In genomic region chr2:101361519-101361918, GRCh38 we compare ENCODE assay signal across 15 cellular contexts. TPM values are rescaled to one million over a fixed set of nuclear protein-coding genes. Genes with fewer than 3 reads are reported as not detected.
DNase-seq lines count a peak whose midpoint lies in the region; ATAC-seq and TF ChIP-seq lines count a peak whose summit lies in the region.
"Had no signal": no experiment of that assay in that cellular context is flagged by ENCODE, and none has a peak within 500 bp of the region (broad histone marks: within the 10 kb centered on the region; RNA-seq: fewer than 3 reads in every experiment).

No MANE protein-coding gene starts in this region.

- peak overlapping the region in 1 of 2 donors; percentile 46 for H3K4me3 ChIP-seq in CD4-positive, alpha-beta memory T cell (ENCODE audit: low read length in 2 of 2)
- H3K4me3 ChIP-seq in hepatocyte (no peak overlapping the region), trophoblast cell (ENCODE audit: low read depth, low read length) (no peak overlapping the region)
- H3K4me3 ChIP-seq: colonic mucosa had no signal

- no peak overlapping the region for H2BK5ac ChIP-seq in trophoblast cell (ENCODE audit: low read depth, low read length, poor library complexity)

- H2BK12ac ChIP-seq in trophoblast cell (ENCODE audit: low read length): no peak overlapping the region

- peak overlapping the region; percentile 34 for H3K27ac ChIP-seq in CD4-positive, alpha-beta memory T cell (ENCODE audit: low read depth, low read length)
- H3K27ac ChIP-seq in hepatocyte (peak overlapping the region; percentile 86), trophoblast cell (ENCODE audit: low read depth, low read length) (no peak overlapping the region)
- H3K27ac ChIP-seq: colonic mucosa, VCaP had no signal

- no peak overlapping the region for H3K9ac ChIP-seq in trophoblast cell (ENCODE audit: low read length)

- H3K36me3 ChIP-seq in CD4-positive, alpha-beta memory T cell (ENCODE audit: insufficient read depth, low read length): no peaks in the 10 kb centered on the region
- H3K36me3 ChIP-seq in hepatocyte (replicated peaks; ENCODE audit: insufficient read depth, low read depth) (no peaks in the 10 kb centered on the region), trophoblast cell (ENCODE audit: control insufficient read depth in 1 of 2, insufficient read depth in 2 of 2, low read length in 2 of 2) (no peaks in the 10 kb centered on the region)
- H3K36me3 ChIP-seq: colonic mucosa had no signal

- peak overlapping the region; percentile 15 to 93 (median 80) for H3K27ac Mint-ChIP-seq in CD4-positive, alpha-beta memory T cell
- H3K27ac Mint-ChIP-seq in T-helper 2 cell treated with Interferon-gamma antibody and Interleukin-4, amounts not matched to agents 5 μg/mL and 100 μg/mL, for 36 hours: peak overlapping the region; percentile 79
- H3K27ac Mint-ChIP-seq: activated naive CD4-positive, alpha-beta T cell treated with anti-CD3 and anti-CD28 coated beads, Interleukin-2, amount 50 U/mL, for 72 hours had no signal

- H3K14ac ChIP-seq in trophoblast cell (ENCODE audit: low read length): no peak overlapping the region

- no peak overlapping the region for H3K23ac ChIP-seq in trophoblast cell (ENCODE audit: low read length)

- WGBS in hepatocyte (ENCODE audit: low lambda C conversion rate, missing lambda C conversion rate): 57% methylated on average over 2 of the region's 2 CpGs
- WGBS in trophoblast cell (ENCODE audit: extremely low coverage, insufficient coverage, insufficient read length): no CpG with 5 or more reads among the region's 2 CpGs

- no peaks in the 10 kb centered on the region for H3K9me3 Mint-ChIP-seq in CD4-positive, alpha-beta memory T cell
- H3K9me3 Mint-ChIP-seq in T-helper 2 cell treated with Interferon-gamma antibody and Interleukin-4, amounts not matched to agents 5 μg/mL and 100 μg/mL, for 36 hours: no peaks in the 10 kb centered on the region
- H3K9me3 Mint-ChIP-seq: activated naive CD4-positive, alpha-beta T cell treated with anti-CD3 and anti-CD28 coated beads, Interleukin-2, amount 50 U/mL, for 72 hours had no signal

- peak overlapping the region in 7 of 8 donors; percentile 53 to 81 (median 74) for H3K4me3 Mint-ChIP-seq in CD4-positive, alpha-beta memory T cell
- H3K4me3 Mint-ChIP-seq in T-helper 2 cell treated with Interferon-gamma antibody and Interleukin-4, amounts not matched to agents 5 μg/mL and 100 μg/mL, for 36 hours: peak overlapping the region; percentile 69

- H4K8ac ChIP-seq in trophoblast cell (ENCODE audit: low read depth, low read length): no peak overlapping the region

- no peaks in the 10 kb centered on the region for H3K36me3 Mint-ChIP-seq in CD4-positive, alpha-beta memory T cell
- no peaks in the 10 kb centered on the region for H3K36me3 Mint-ChIP-seq in T-helper 2 cell treated with Interferon-gamma antibody and Interleukin-4, amounts not matched to agents 5 μg/mL and 100 μg/mL, for 36 hours (ENCODE audit: low read depth)
- H3K36me3 Mint-ChIP-seq: activated naive CD4-positive, alpha-beta T cell treated with anti-CD3 and anti-CD28 coated beads, Interleukin-2, amount 50 U/mL, for 72 hours had no signal

- H4K20me1 ChIP-seq in hepatocyte (ENCODE audit: insufficient read depth, poor library complexity, severe bottlenecking): no peaks in the 10 kb centered on the region

- H3K4ac ChIP-seq in trophoblast cell (ENCODE audit: low read depth, low read length): no peak overlapping the region

- H3K79me2 ChIP-seq in hepatocyte (no peaks in the 10 kb centered on the region), trophoblast cell (ENCODE audit: control insufficient read depth, insufficient read depth, low read length, poor library complexity) (no peaks in the 10 kb centered on the region)

- H3K79me1 ChIP-seq in trophoblast cell (ENCODE audit: low read length): no peaks in the 10 kb centered on the region

- intact Hi-C loops in CD4-positive, alpha-beta memory T cell (cut with micrococcal nuclease): no loop called here

- no peaks in the 10 kb centered on the region for H3K27me3 ChIP-seq in CD4-positive, alpha-beta memory T cell (ENCODE audit: insufficient read depth, low read length)
- no peaks in the 10 kb centered on the region for H3K27me3 ChIP-seq in hepatocyte
- H3K27me3 ChIP-seq in trophoblast cell (ENCODE audit: insufficient read depth, low read length): no peaks in the 10 kb centered on the region
- H3K27me3 ChIP-seq: colonic mucosa had no signal

- H3K4me2 ChIP-seq in hepatocyte (no peak overlapping the region), trophoblast cell (ENCODE audit: low read length) (no peak overlapping the region)

- H3K18ac ChIP-seq in trophoblast cell (ENCODE audit: low read length): no peak overlapping the region

- CTCF ChIA-PET in CD4-positive, alpha-beta memory T cell (lab: Charles Lee; ENCODE audit: partially characterized antibody): interaction anchor here (0.6 to 6.7 kb wide), 21 partner anchors 8 to 349 kb away, joined by 3 to 112 read pairs (median 4); partner anchors contain the start of gene CREG2

- DNase-seq in CD4-positive, alpha-beta memory T cell: peak in 4 of 5 donors; percentile 24 to 38 (median 35)
- no peak for DNase-seq in T-helper 2 cell treated with Interferon-gamma antibody and Interleukin-4, amounts not matched to agents 5 μg/mL and 100 μg/mL, for 36 hours (ENCODE audit: low spot score)
- DNase-seq in hepatocyte (ENCODE audit: low spot score): no peak
- no peak for DNase-seq in NCI-H1417 (lab: John Stamatoyannopoulos, UW)
- no peak for DNase-seq in trophoblast cell
- DNase-seq: colonic mucosa; COR-L47; NCI-H69; retina; SHP77 treated with DMSO at 0.1 percent for 48 hours; stimulated activated CD4-positive, alpha-beta T cell treated with anti-CD3 and anti-CD28 coated beads, Interleukin-4, amount 100 ng/mL, for 4 hours had no signal

- H4K12ac ChIP-seq in trophoblast cell (ENCODE audit: low read depth, low read length): no peak overlapping the region

- H4K91ac ChIP-seq in trophoblast cell (ENCODE audit: low read depth, low read length): no peak overlapping the region

- H2AK5ac ChIP-seq in trophoblast cell (ENCODE audit: low read length): no peak overlapping the region

- H2AFZ ChIP-seq in hepatocyte (no peak overlapping the region), trophoblast cell (ENCODE audit: insufficient read depth, low read length, poor library complexity) (no peak overlapping the region)

- POLR2A ChIA-PET in CD4-positive, alpha-beta memory T cell (lab: Charles Lee; ENCODE audit: partially characterized antibody): interaction anchor here (0.7 to 3.3 kb wide), 14 partner anchors 8 to 110 kb away, joined by 3 to 41 read pairs (median 8); partner anchors contain the start of genes CREG2 and RNF149

- TF ChIP-seq CTCF in hepatocyte (IDR thresholded peaks at IDR 0.05; ENCODE audit: poor library complexity): no peak

- no peaks in the 10 kb centered on the region for H3K9me2 ChIP-seq in hepatocyte (replicated peaks; ENCODE audit: insufficient read depth)

- no peaks in the 10 kb centered on the region for H3K9me3 ChIP-seq in CD4-positive, alpha-beta memory T cell (ENCODE audit: control insufficient read depth in 1 of 2, low read length in 2 of 2)
- H3K9me3 ChIP-seq in hepatocyte (ENCODE audit: low read depth) (no peaks in the 10 kb centered on the region), trophoblast cell (ENCODE audit: insufficient read depth, low read depth, low read length) (no peaks in the 10 kb centered on the region)
- H3K9me3 ChIP-seq: colonic mucosa had no signal

- H3K27me3 Mint-ChIP-seq in CD4-positive, alpha-beta memory T cell: no peaks in the 10 kb centered on the region
- H3K27me3 Mint-ChIP-seq in T-helper 2 cell treated with Interferon-gamma antibody and Interleukin-4, amounts not matched to agents 5 μg/mL and 100 μg/mL, for 36 hours (ENCODE audit: low read depth): peaks cover 17% of the 10 kb centered on the region

- H2BK120ac ChIP-seq in trophoblast cell (ENCODE audit: insufficient read depth, low read length, poor library complexity): no peak overlapping the region

- H3K4me1 ChIP-seq in CD4-positive, alpha-beta memory T cell (ENCODE audit: insufficient read depth, low read length): peaks cover 33% of the 10 kb centered on the region
- H3K4me1 ChIP-seq in hepatocyte (ENCODE audit: insufficient read depth) (peaks cover 11% of the 10 kb centered on the region), trophoblast cell (ENCODE audit: control insufficient read depth in 1 of 2, insufficient read depth in 2 of 2, low read length in 2 of 2) (peaks cover 4 to 12% of the 10 kb centered on the region in 2 experiments)
- H3K4me1 ChIP-seq: colonic mucosa had no signal

- ATAC-seq in GM19351 (IDR thresholded peaks at IDR 0.05; ENCODE audit: unreplicated experiment): peak; percentile 53
- no peak for ATAC-seq in HG02588 (IDR thresholded peaks at IDR 0.05; ENCODE audit: unreplicated experiment)

- peaks cover 23 to 37% (median 31%) of the 10 kb centered on the region in 4 donors for H3K4me1 Mint-ChIP-seq in CD4-positive, alpha-beta memory T cell
- H3K4me1 Mint-ChIP-seq in T-helper 2 cell treated with Interferon-gamma antibody and Interleukin-4, amounts not matched to agents 5 μg/mL and 100 μg/mL, for 36 hours (ENCODE audit: low read depth): peaks cover 39% of the 10 kb centered on the region

RNA-seq across cellular contexts. Expression of gene CREG2, which starts 25.8 kb away (rescaled TPM):
- total RNA-seq in CD4-positive, alpha-beta memory T cell: not detected
- polyA plus RNA-seq in CD4-positive, alpha-beta memory T cell: under 1 TPM in 1 of 2 donors, not detected in 1; 0.32 TPM
- 2.2 and 3.8 TPM in 2 replicates for total RNA-seq in hepatocyte
- polyA plus RNA-seq in hepatocyte: 2.6 and 4.8 TPM in 2 replicates
- 0.22 TPM in 2 replicates for polyA plus RNA-seq in trophoblast cell (2013)
- total RNA-seq: activated naive CD4-positive, alpha-beta T cell treated with anti-CD3 and anti-CD28 coated beads, Interleukin-2, amount 50 U/mL, for 72 hours had no signal

RNA-seq across cellular contexts. Expression of gene RNF149, which starts 53.0 kb away (rescaled TPM):
- total RNA-seq in CD4-positive, alpha-beta memory T cell: 100 to 1,000 TPM; 138 to 154 TPM
- 10 to 100 TPM; 67.6 to 94.6 TPM for polyA plus RNA-seq in CD4-positive, alpha-beta memory T cell
- total RNA-seq in hepatocyte: 60.3 and 60.7 TPM in 2 replicates
- polyA plus RNA-seq in hepatocyte: 64.6 and 66.0 TPM in 2 replicates
- 52.8 and 58.2 TPM in 2 replicates for polyA plus RNA-seq in trophoblast cell (2013)

Comparison
In these comparisons a context has a peak if more than half of its experiments do, and no peak if none do; other contexts are left out.
1. DNase-seq: peak in CD4-positive, alpha-beta memory T cell (4 of 5); none in T-helper 2 cell treated with Interferon-gamma antibody and Interleukin-4, amounts not matched to agents 5 μg/mL and 100 μg/mL, for 36 hours (single experiment), hepatocyte (single experiment), NCI-H1417 (0 of 3) and trophoblast cell (0 of 2).